Comparison of ENCODE assay signal across 1 cellular context in the genomic region with DNA sequence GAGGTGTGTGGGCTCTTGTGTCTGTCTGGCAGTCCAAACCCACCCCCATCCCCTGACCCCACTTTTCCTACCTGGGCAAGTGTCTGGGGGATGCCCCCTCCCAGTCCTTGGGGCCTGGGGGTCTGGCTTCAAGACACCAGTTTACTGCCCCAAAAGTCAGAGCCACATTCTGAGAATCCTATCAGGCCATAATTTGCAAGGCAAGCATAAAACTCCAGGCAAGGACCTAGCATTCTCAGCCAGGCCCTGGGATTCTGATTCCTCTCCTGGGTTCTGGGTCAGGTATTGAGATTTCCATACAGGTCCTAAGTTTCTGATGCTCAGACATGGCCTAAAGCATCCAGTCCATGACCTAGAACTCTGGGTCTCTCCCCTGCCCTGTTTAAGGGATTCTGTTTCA.
TF ChIP-seq lines count a peak whose summit lies in the region.

No MANE protein-coding gene starts in this region.

TF ChIP-seq in HepG2, 621 proteins besides CTCF, POLR2A, EP300 and RAD21 (continued from another document):
- TF ChIP-seq CCAR2 (optimal IDR thresholded peaks at IDR 0.05; ENCODE audit: low read depth, low read length): no peak
- no peak for TF ChIP-seq XRCC5 (optimal IDR thresholded peaks at IDR 0.05; ENCODE audit: low read length)
- no peak for TF ChIP-seq ISL2 (CRISPR knock-in tag; IDR thresholded peaks at IDR 0.05)
- TF ChIP-seq HDAC2 (CRISPR knock-in tag; IDR thresholded peaks at IDR 0.05): no peak
- no peak for TF ChIP-seq MIER2 (CRISPR knock-in tag; IDR thresholded peaks at IDR 0.05)
- peak; percentile 81 for TF ChIP-seq MAFF (IDR thresholded peaks at IDR 0.05; ENCODE audit: low read depth, low read length)
- TF ChIP-seq MAFK (conservative IDR thresholded peaks at IDR 0.05 in 1 of 2, IDR thresholded peaks at IDR 0.05 in 1 of 2; ENCODE audit: low read length in 2 of 2): peak; percentile 81 to 90
